ENCODE assay signal across 30 cellular contexts in the genomic region with DNA sequence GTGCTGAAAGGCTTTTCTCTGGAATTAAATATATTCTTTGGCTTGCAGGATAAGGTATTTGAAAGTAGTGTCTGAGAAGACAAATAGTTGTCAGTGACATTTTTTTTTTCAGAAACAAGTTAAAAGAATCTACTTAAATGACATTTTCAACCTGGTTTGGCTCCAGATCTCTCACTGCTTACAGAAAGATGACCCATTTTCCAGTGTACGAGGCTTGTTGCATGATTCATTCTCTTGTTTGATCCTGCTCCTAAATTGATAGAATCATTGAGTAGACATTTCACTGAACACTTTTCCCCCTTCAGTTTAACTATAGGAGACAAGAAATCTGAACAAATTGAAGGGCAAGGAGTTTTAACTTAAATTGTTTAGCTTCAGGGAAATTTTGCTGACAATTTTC.
DNase-seq lines count a peak whose midpoint lies in the region; ATAC-seq and TF ChIP-seq lines count a peak whose summit lies in the region.
"Had no signal": no experiment of that assay in that cellular context is flagged by ENCODE, and none has a peak within 500 bp of the region (broad histone marks: within the 10 kb centered on the region; RNA-seq: fewer than 3 reads in every experiment).

No MANE protein-coding gene starts in this region.

- H3K4me1 Mint-ChIP-seq in brain (peaks cover 38% of the 10 kb centered on the region), neural progenitor cell (peaks cover 55% of the 10 kb centered on the region)
- H3K4me1 Mint-ChIP-seq: B cell had no signal

- DNase-seq in GM23248 (peak; percentile 6), foreskin keratinocyte (peak in 1 of 2 donors; percentile 30), neural progenitor cell (ENCODE audit: low spot score) (no peak), heart left ventricle (no peak), sigmoid colon (no peak)
- DNase-seq: Caco-2; CD8-positive, alpha-beta T cell; DMS79; EL; GF-D8; HCEC 1CT; Kasumi-1; NCI-H1092 treated with DMSO at 0.1 percent for 48 hours; NCI-H1436; NCI-H187 treated with DMSO at 0.1 percent for 48 hours; NCI-H2171 treated with DMSO at 0.1 percent for 48 hours; NCI-H345; NCI-H510A treated with DMSO at 0.1 percent for 48 hours; NCI-H774; NK-92 treated with Interleukin-12 subunit alpha and Interleukin-12 subunit beta, amount 100 ng/mL, for 24 hours; PC-9; Right ventricle myocardium superior; RPMI8226 had no signal

- H3K36me3 Mint-ChIP-seq in brain: peaks cover 20% of the 10 kb centered on the region
- peaks cover 18% of the 10 kb centered on the region for H3K36me3 Mint-ChIP-seq in neural progenitor cell
- H3K36me3 Mint-ChIP-seq: CD8-positive, alpha-beta T cell had no signal

- H3K36me3 ChIP-seq in GM23248 (ENCODE audit: low read depth): no peaks in the 10 kb centered on the region
- no peaks in the 10 kb centered on the region for H3K36me3 ChIP-seq in neural progenitor cell
- H3K36me3 ChIP-seq in heart left ventricle: no peaks in the 10 kb centered on the region
- no peaks in the 10 kb centered on the region for H3K36me3 ChIP-seq in sigmoid colon
- H3K36me3 ChIP-seq: SJSA1 had no signal

- H3K9me3 ChIP-seq in GM23248 (ENCODE audit: low read depth) (no peaks in the 10 kb centered on the region), neural progenitor cell (ENCODE audit: low read depth) (peaks cover 6% of the 10 kb centered on the region), heart left ventricle (peaks cover 0 to 12% (median 0%) of the 10 kb centered on the region in 12 donors), sigmoid colon (peaks cover 0 to 4% (median 0%) of the 10 kb centered on the region in 4 donors)
- H3K9me3 ChIP-seq: Caco-2 had no signal

- H3K27me3 ChIP-seq in GM23248 (replicated peaks; ENCODE audit: insufficient read depth) (no peaks in the 10 kb centered on the region), foreskin keratinocyte (no peaks in the 10 kb centered on the region), neural progenitor cell (no peaks in the 10 kb centered on the region), heart left ventricle (no peaks in the 10 kb centered on the region), sigmoid colon (no peaks in the 10 kb centered on the region)
- H3K27me3 ChIP-seq: SJSA1 had no signal

- H3K27ac Mint-ChIP-seq in brain (peak overlapping the region in 3 of 5 experiments; percentile 2 to 59 (median 3)), neural progenitor cell (peak overlapping the region; percentile 40)
- H3K27ac Mint-ChIP-seq: B cell; CD8-positive, alpha-beta T cell had no signal

- no peak overlapping the region for H2AFZ ChIP-seq in GM23248
- H2AFZ ChIP-seq in neural progenitor cell (replicated peaks): no peak overlapping the region
- H2AFZ ChIP-seq: PC-9 had no signal

- H3K9ac ChIP-seq in GM23248 (no peak overlapping the region), neural progenitor cell (no peak overlapping the region)

- peak; percentile 57 for ATAC-seq in foreskin keratinocyte
- no peak for ATAC-seq in HG02973 (IDR thresholded peaks at IDR 0.05; ENCODE audit: unreplicated experiment)
- no peak for ATAC-seq in heart left ventricle
- ATAC-seq in HG03354 (IDR thresholded peaks at IDR 0.05; ENCODE audit: poor library complexity, severe bottlenecking, unreplicated experiment): no peak
- ATAC-seq: CD8-positive, alpha-beta T cell had no signal

- no peak for TF ChIP-seq EP300 in sigmoid colon (IDR thresholded peaks at IDR 0.05)

- H4K20me1 ChIP-seq in GM23248 (ENCODE audit: insufficient read depth): no peaks in the 10 kb centered on the region
- no peaks in the 10 kb centered on the region for H4K20me1 ChIP-seq in neural progenitor cell (ENCODE audit: low read depth)

- H3K4me2 ChIP-seq in GM23248 (ENCODE audit: unreplicated experiment) (no peak overlapping the region), neural progenitor cell (no peak overlapping the region)
- H3K4me2 ChIP-seq: PC-9 had no signal

- H3K9me2 ChIP-seq in GM23248 (ENCODE audit: insufficient read depth): no peaks in the 10 kb centered on the region

- H3K4me1 ChIP-seq in GM23248 (ENCODE audit: insufficient read depth): no peaks in the 10 kb centered on the region
- peaks cover 10% of the 10 kb centered on the region for H3K4me1 ChIP-seq in foreskin keratinocyte
- H3K4me1 ChIP-seq in neural progenitor cell: no peaks in the 10 kb centered on the region
- H3K4me1 ChIP-seq in heart left ventricle: no peaks in the 10 kb centered on the region
- H3K4me1 ChIP-seq in sigmoid colon: no peaks in the 10 kb centered on the region
- H3K4me1 ChIP-seq: Caco-2, SJSA1 had no signal

- intact Hi-C loops in heart left ventricle (cut with DNase I): no loop called here
- intact Hi-C loops in sigmoid colon (cut with DNase I): no loop called here

- H3K4me3 ChIP-seq in GM23248 (no peak overlapping the region), neural progenitor cell (no peak overlapping the region), heart left ventricle (no peak overlapping the region), sigmoid colon (no peak overlapping the region)
- H3K4me3 ChIP-seq: PC-9, SJSA1 had no signal

- TF ChIP-seq CTCF in brain (conservative IDR thresholded peaks at IDR 0.05) (no peak), foreskin keratinocyte (conservative IDR thresholded peaks at IDR 0.05) (no peak), neural progenitor cell (IDR thresholded peaks at IDR 0.05) (no peak), heart left ventricle (IDR thresholded peaks at IDR 0.05) (no peak), sigmoid colon (IDR thresholded peaks at IDR 0.05) (no peak)

- no peak for TF ChIP-seq POLR2A in heart left ventricle (IDR thresholded peaks at IDR 0.05)
- no peak for TF ChIP-seq POLR2A in sigmoid colon (IDR thresholded peaks at IDR 0.05)

- H3K9me3 Mint-ChIP-seq in brain (peaks cover 16 to 39% (median 32%) of the 10 kb centered on the region in 5 experiments), neural progenitor cell (peaks cover 47% of the 10 kb centered on the region)

- in situ Hi-C loops in GM23248 (cut with MboI): no loop called here

- no peaks in the 10 kb centered on the region for H3F3A ChIP-seq in GM23248 (ENCODE audit: insufficient read depth)
- H3F3A ChIP-seq in neural progenitor cell (ENCODE audit: low read depth): no peaks in the 10 kb centered on the region

- H3K79me2 ChIP-seq in GM23248 (ENCODE audit: insufficient read depth): no peaks in the 10 kb centered on the region
- no peaks in the 10 kb centered on the region for H3K79me2 ChIP-seq in neural progenitor cell (ENCODE audit: low read depth)

- H3K27ac ChIP-seq in GM23248 (no peak overlapping the region), foreskin keratinocyte (no peak overlapping the region), neural progenitor cell (no peak overlapping the region), heart left ventricle (no peak overlapping the region), sigmoid colon (no peak overlapping the region)
- H3K27ac ChIP-seq: 22Rv1, C4-2B, PC-9, SJSA1 had no signal

- WGBS in GM23248 (ENCODE audit: low coverage in 1 of 2, low lambda C conversion rate in 2 of 2, missing lambda C conversion rate in 2 of 2), 2 experiments: 24 to 29% methylated on average over 1 of the region's 1 CpG
- 62 to 87% (median 68%) methylated on average over 1 of the region's 1 CpG for WGBS in heart left ventricle, 4 donors
- WGBS in sigmoid colon, 2 donors: 76 to 77% methylated on average over 1 of the region's 1 CpG

- H3K4me3 Mint-ChIP-seq in brain: no peak overlapping the region
- no peak overlapping the region for H3K4me3 Mint-ChIP-seq in neural progenitor cell
- H3K4me3 Mint-ChIP-seq: B cell; CD8-positive, alpha-beta T cell had no signal

- H3K27me3 Mint-ChIP-seq in brain (peaks cover 5% of the 10 kb centered on the region), neural progenitor cell (ENCODE audit: insufficient read depth, low read depth) (peaks cover 9% of the 10 kb centered on the region)
- H3K27me3 Mint-ChIP-seq: B cell had no signal
